27 cellular contexts compared by ENCODE assay signal in genomic region chr2:172957734-172958133, GRCh38.
DNase-seq lines count a peak whose midpoint lies in the region; ATAC-seq, FAIRE-seq and TF ChIP-seq lines count a peak whose summit lies in the region.
"Had no signal": no experiment of that assay in that cellular context is flagged by ENCODE, and none has a peak within 500 bp of the region (broad histone marks: within the 10 kb centered on the region; RNA-seq: fewer than 3 reads in every experiment).

No MANE protein-coding gene starts in this region.

- no peak overlapping the region for H3K27ac Mint-ChIP-seq in naive thymus-derived CD8-positive, alpha-beta T cell
- H3K27ac Mint-ChIP-seq: CD14-positive monocyte; CD4-positive, alpha-beta memory T cell; CD4-positive, CD25-positive, alpha-beta regulatory T cell; CD8-positive, alpha-beta memory T cell had no signal

- no peaks in the 10 kb centered on the region for H3K27me3 ChIP-seq in SK-N-SH (ENCODE audit: insufficient read depth)
- H3K27me3 ChIP-seq: BE2C, BLaER1 had no signal

- CTCF ChIA-PET in SK-N-SH (lab: Yijun Ruan, JAX) (interaction anchor here (1.0 to 2.3 kb wide), 2 partner anchors 26 to 69 kb away, joined by 3 to 10 read pairs; no protein-coding TSS in a partner anchor), A549 (lab: Yijun Ruan, JAX) (interaction anchor here (1.4 to 2.2 kb wide), 2 partner anchors 17 to 69 kb away, joined by 3 to 6 read pairs; no protein-coding TSS in a partner anchor), HEK293 (lab: Yijun Ruan, JAX) (interaction anchor here (0.7 kb wide), 1 partner anchor 152 kb away, joined by 3 read pairs; no protein-coding TSS in a partner anchor)

- peaks cover 0 to 7% (median 2%) of the 10 kb centered on the region in 5 donors for H3K27me3 Mint-ChIP-seq in naive thymus-derived CD8-positive, alpha-beta T cell

- no peak for ATAC-seq in SK-N-SH treated with all-trans-retinoic acid at 6 μM for 48 hours
- no peak for ATAC-seq in A549
- ATAC-seq in naive thymus-derived CD8-positive, alpha-beta T cell: no peak
- ATAC-seq: GM12878 had no signal

- TF ChIP-seq EP300 in SK-N-SH (IDR thresholded peaks at IDR 0.05; ENCODE audit: borderline replicate concordance in 1 of 2, low read depth in 1 of 2, low read length in 1 of 2) (no peak), A549 (IDR thresholded peaks at IDR 0.05) (no peak)

- TF ChIP-seq CTCF in SK-N-SH (IDR thresholded peaks at IDR 0.05) (no peak), A549 (IDR thresholded peaks at IDR 0.05) (no peak), HEK293 (tag by site-specific recombination; IDR thresholded peaks at IDR 0.05) (no peak)

- H3K9me2 ChIP-seq in SK-N-SH: no peaks in the 10 kb centered on the region

- POLR2A ChIA-PET in SK-N-SH (lab: Yijun Ruan, JAX): no interaction called here
- POLR2A ChIA-PET in A549 (lab: Yijun Ruan, JAX): no interaction called here
- POLR2A ChIA-PET in HEK293 (lab: Yijun Ruan, JAX): no interaction called here
- POLR2A ChIA-PET in naive thymus-derived CD8-positive, alpha-beta T cell (lab: Charles Lee): no interaction called here

- no peak overlapping the region for H3K4me3 Mint-ChIP-seq in naive thymus-derived CD8-positive, alpha-beta T cell
- H3K4me3 Mint-ChIP-seq: CD14-positive monocyte; CD4-positive, alpha-beta memory T cell; CD4-positive, CD25-positive, alpha-beta regulatory T cell; CD8-positive, alpha-beta memory T cell had no signal

- no peak for TF ChIP-seq POLR2A in A549 (IDR thresholded peaks at IDR 0.05; ENCODE audit: low read length)

- no peaks in the 10 kb centered on the region for H3K9me3 ChIP-seq in SK-N-SH
- no peaks in the 10 kb centered on the region for H3K9me3 ChIP-seq in A549
- no peaks in the 10 kb centered on the region for H3K9me3 ChIP-seq in HEK293 (ENCODE audit: control insufficient read depth, insufficient read depth, low read depth, low read length)
- H3K9me3 ChIP-seq: BE2C, BLaER1 had no signal

- no peak for DNase-seq in SK-N-SH
- no peak for DNase-seq in A549 (ENCODE audit: low read depth in 1 of 2, low spot score in 1 of 2)
- DNase-seq in naive thymus-derived CD8-positive, alpha-beta T cell: no peak
- no peak for DNase-seq in GOT3 (lab: John Stamatoyannopoulos, UW)
- DNase-seq: ACHN; BE2C; C1 segment of cervical spinal cord; CD4-positive, alpha-beta memory T cell; CD4-positive, CD25-positive, alpha-beta regulatory T cell; CD8-positive, alpha-beta memory T cell; COR-L47; DMS 273 treated with DMSO at 0.1 percent for 48 hours; DMS153; DMS53; DMS79; DND-41; EL; GDM1 had no signal

- no peaks in the 10 kb centered on the region for H3K79me2 ChIP-seq in SK-N-SH (ENCODE audit: insufficient read depth)

- peaks cover 5% of the 10 kb centered on the region for H3F3A ChIP-seq in SK-N-SH (replicated peaks; ENCODE audit: insufficient read depth)

- H3K4me2 ChIP-seq in SK-N-SH: no peak overlapping the region
- H3K4me2 ChIP-seq in A549: no peak overlapping the region
- H3K4me2 ChIP-seq: BLaER1 had no signal

- no peaks in the 10 kb centered on the region for H3K36me3 Mint-ChIP-seq in naive thymus-derived CD8-positive, alpha-beta T cell
- H3K36me3 Mint-ChIP-seq: CD14-positive monocyte; CD4-positive, alpha-beta memory T cell; CD8-positive, alpha-beta memory T cell had no signal

- no peaks in the 10 kb centered on the region for H3K9me3 Mint-ChIP-seq in naive thymus-derived CD8-positive, alpha-beta T cell
- H3K9me3 Mint-ChIP-seq: CD4-positive, alpha-beta memory T cell; CD8-positive, alpha-beta memory T cell had no signal

- peaks cover 0 to 5% (median 2%) of the 10 kb centered on the region in 4 donors for H3K4me1 Mint-ChIP-seq in naive thymus-derived CD8-positive, alpha-beta T cell
- H3K4me1 Mint-ChIP-seq: CD4-positive, alpha-beta memory T cell; CD8-positive, alpha-beta memory T cell had no signal

- no peaks in the 10 kb centered on the region for H4K20me1 ChIP-seq in SK-N-SH (ENCODE audit: insufficient read depth)
- H4K20me1 ChIP-seq: BLaER1 had no signal

- H3K4me3 ChIP-seq in SK-N-SH (ENCODE audit: low read depth in 2 of 2, low read length in 1 of 2) (no peak overlapping the region), A549 (no peak overlapping the region), HEK293 (ENCODE audit: low read depth, low read length) (no peak overlapping the region)
- H3K4me3 ChIP-seq: BLaER1, GM12878 had no signal

- FAIRE-seq in A549 (lab: Jason Lieb, UNC): no peak
- FAIRE-seq: GM12878, GM12892, GM18507 had no signal

- no peak overlapping the region for H2AFZ ChIP-seq in SK-N-SH (ENCODE audit: low read depth)

- H3K27ac ChIP-seq in SK-N-SH (ENCODE audit: low read depth in 2 of 2, low read length in 1 of 2) (no peak overlapping the region), A549 (no peak overlapping the region), HEK293 (ENCODE audit: extremely low read depth, low read depth, low read length) (no peak overlapping the region)
- H3K27ac ChIP-seq: 22Rv1, BLaER1 had no signal

- no peak for TF ChIP-seq RAD21 in SK-N-SH (IDR thresholded peaks at IDR 0.05; ENCODE audit: low read length)
- TF ChIP-seq RAD21 in A549 (conservative IDR thresholded peaks at IDR 0.05 in 1 of 2, IDR thresholded peaks at IDR 0.05 in 1 of 2): no peak

- H3K9ac ChIP-seq in SK-N-SH: no peak overlapping the region
- H3K9ac ChIP-seq: BLaER1 had no signal

- H3K4me1 ChIP-seq in SK-N-SH (ENCODE audit: control insufficient read depth in 1 of 2, insufficient read depth in 2 of 2, low read depth in 1 of 2, low read length in 1 of 2) (no peaks in the 10 kb centered on the region), A549 (peaks cover 3% of the 10 kb centered on the region; the same call in 1 of the 3 replicates), HEK293 (ENCODE audit: control insufficient read depth, insufficient read depth, low read length) (no peaks in the 10 kb centered on the region)
- H3K4me1 ChIP-seq: BE2C had no signal

- H3K36me3 ChIP-seq in SK-N-SH (replicated peaks in 1 of 2; ENCODE audit: control insufficient read depth in 1 of 2, insufficient read depth in 2 of 2, low read length in 1 of 2) (peaks cover 0 to 2% of the 10 kb centered on the region in 2 experiments), HEK293 (ENCODE audit: control insufficient read depth in 2 of 2, insufficient read depth in 1 of 2, low read length in 2 of 2) (no peaks in the 10 kb centered on the region)
- H3K36me3 ChIP-seq: BE2C, BLaER1 had no signal

TF ChIP-seq in SK-N-SH treated with all-trans-retinoic acid at 6 μM for 48 hours, 23 proteins besides CTCF, POLR2A, EP300 and RAD21 (continues in another document):
- TF ChIP-seq ESRRG (CRISPR knock-in tag; IDR thresholded peaks at IDR 0.05): no peak

TF ChIP-seq in HEK293, 187 proteins besides CTCF, POLR2A, EP300 and RAD21 (continues in another document):
- TF ChIP-seq ZNF26 (tag by site-specific recombination; IDR thresholded peaks at IDR 0.05): no peak

TF ChIP-seq in PFSK-1, 5 proteins besides CTCF, POLR2A, EP300 and RAD21:
- no peak for TF ChIP-seq POLR2AphosphoS5 (IDR thresholded peaks at IDR 0.05; ENCODE audit: low read depth, low read length)
- TF ChIP-seq, protein P1, sequence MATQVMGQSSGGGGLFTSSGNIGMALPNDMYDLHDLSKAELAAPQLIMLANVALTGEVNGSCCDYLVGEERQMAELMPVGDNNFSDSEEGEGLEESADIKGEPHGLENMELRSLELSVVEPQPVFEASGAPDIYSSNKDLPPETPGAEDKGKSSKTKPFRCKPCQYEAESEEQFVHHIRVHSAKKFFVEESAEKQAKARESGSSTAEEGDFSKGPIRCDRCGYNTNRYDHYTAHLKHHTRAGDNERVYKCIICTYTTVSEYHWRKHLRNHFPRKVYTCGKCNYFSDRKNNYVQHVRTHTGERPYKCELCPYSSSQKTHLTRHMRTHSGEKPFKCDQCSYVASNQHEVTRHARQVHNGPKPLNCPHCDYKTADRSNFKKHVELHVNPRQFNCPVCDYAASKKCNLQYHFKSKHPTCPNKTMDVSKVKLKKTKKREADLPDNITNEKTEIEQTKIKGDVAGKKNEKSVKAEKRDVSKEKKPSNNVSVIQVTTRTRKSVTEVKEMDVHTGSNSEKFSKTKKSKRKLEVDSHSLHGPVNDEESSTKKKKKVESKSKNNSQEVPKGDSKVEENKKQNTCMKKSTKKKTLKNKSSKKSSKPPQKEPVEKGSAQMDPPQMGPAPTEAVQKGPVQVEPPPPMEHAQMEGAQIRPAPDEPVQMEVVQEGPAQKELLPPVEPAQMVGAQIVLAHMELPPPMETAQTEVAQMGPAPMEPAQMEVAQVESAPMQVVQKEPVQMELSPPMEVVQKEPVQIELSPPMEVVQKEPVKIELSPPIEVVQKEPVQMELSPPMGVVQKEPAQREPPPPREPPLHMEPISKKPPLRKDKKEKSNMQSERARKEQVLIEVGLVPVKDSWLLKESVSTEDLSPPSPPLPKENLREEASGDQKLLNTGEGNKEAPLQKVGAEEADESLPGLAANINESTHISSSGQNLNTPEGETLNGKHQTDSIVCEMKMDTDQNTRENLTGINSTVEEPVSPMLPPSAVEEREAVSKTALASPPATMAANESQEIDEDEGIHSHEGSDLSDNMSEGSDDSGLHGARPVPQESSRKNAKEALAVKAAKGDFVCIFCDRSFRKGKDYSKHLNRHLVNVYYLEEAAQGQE (IDR thresholded peaks at IDR 0.05; ENCODE audit: insufficient read depth in 1 of 2, low read depth in 2 of 2, low read length in 2 of 2): peak; percentile 18 to 34; a peak in 1 of 4 replicates
- no peak for TF ChIP-seq FOXP2 (optimal IDR thresholded peaks at IDR 0.05; ENCODE audit: borderline replicate concordance, extremely low read depth, extremely low read length, insufficient read depth)
- no peak for TF ChIP-seq TAF1 (IDR thresholded peaks at IDR 0.05; ENCODE audit: borderline replicate concordance, insufficient read depth, low read length)
- no peak for TF ChIP-seq SIN3A (IDR thresholded peaks at IDR 0.05; ENCODE audit: borderline replicate concordance, insufficient read depth, low read length)
